In the genomic region with DNA sequence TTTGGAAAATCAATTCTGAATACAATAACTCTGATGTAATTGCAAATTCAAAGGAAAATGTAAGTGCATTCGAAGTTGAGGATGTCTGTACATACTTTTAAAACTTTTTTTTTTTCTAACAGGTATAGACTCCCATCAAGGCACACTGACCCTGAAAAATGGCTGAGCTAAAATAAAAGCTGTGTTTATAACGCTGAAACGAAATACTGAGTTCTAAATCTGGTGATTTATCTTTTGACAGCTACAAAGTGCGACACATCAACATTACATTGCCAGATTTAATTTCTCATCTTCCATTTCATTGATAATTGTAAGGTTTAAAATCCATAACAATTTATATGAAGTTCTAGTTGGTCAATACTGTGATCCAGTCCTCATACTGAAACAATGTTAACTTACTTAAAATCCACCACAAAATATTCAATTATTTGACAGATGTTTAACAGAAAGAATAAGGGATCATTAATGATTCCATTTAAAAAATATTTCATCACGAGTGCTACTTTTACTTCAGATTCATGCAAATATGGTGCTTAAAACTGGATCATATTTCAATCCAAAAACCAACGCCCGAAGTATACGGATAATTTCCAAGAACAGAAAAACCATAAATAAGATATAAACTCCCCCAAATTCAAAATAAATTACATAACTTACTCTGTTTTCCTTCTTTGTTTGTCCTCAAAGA, we compare ENCODE assay signal across 8 cellular contexts. TPM values are rescaled to one million over a fixed set of nuclear protein-coding genes. Genes with fewer than 3 reads are reported as not detected.
A peak's percentile ranks its signal among the peaks of the same experiment; 100 is the strongest.
DNase-seq lines count a peak whose midpoint lies in the region; ATAC-seq and TF ChIP-seq lines count a peak whose summit lies in the region.

No MANE protein-coding gene starts in this region.

- H3K36me3 ChIP-seq in SK-N-SH (replicated peaks in 1 of 2; ENCODE audit: control insufficient read depth in 1 of 2, insufficient read depth in 2 of 2, low read length in 1 of 2) = no peaks in the 10 kb centered on the region

- H3K27me3 ChIP-seq in SK-N-SH (ENCODE audit: insufficient read depth) = no peaks in the 10 kb centered on the region

- H3K27ac Mint-ChIP-seq in activated CD4-positive, alpha-beta memory T cell treated with anti-CD3 and anti-CD28 coated beads, Interleukin-2, amount 10 ng/mL, durations not matched to agents 7 days and 5 days = no peak overlapping the region
- H3K27ac Mint-ChIP-seq in stimulated activated naive CD8-positive, alpha-beta T cell treated with anti-CD3 and anti-CD28 coated beads, Interleukin-15, amount 100 ng/mL, for 72 hours = no peak overlapping the region

- H2AFZ ChIP-seq in SK-N-SH (ENCODE audit: low read depth) = no peak overlapping the region; the same call in 1 of the 2 replicates

- H4K20me1 ChIP-seq in SK-N-SH (ENCODE audit: insufficient read depth) = no peaks in the 10 kb centered on the region; the same call in 1 of the 2 replicates

- H3K4me2 ChIP-seq in SK-N-SH = peak overlapping the region; percentile 91

- H3K4me1 ChIP-seq in SK-N-SH (ENCODE audit: control insufficient read depth in 1 of 2, insufficient read depth in 2 of 2, low read depth in 1 of 2, low read length in 1 of 2) = peaks cover 26 to 30% of the 10 kb centered on the region in 2 experiments; a peak in 3 of 4 replicates

- H3K4me3 ChIP-seq in SK-N-SH (ENCODE audit: low read depth in 2 of 2, low read length in 1 of 2) (peak overlapping the region; percentile 86 to 92), iPS-11a (ENCODE audit: low read depth, low read length) (peak overlapping the region; percentile 73)

- H3K9me3 Mint-ChIP-seq in activated CD4-positive, alpha-beta memory T cell treated with anti-CD3 and anti-CD28 coated beads, Interleukin-2, amount 10 ng/mL, durations not matched to agents 7 days and 5 days = no peaks in the 10 kb centered on the region
- H3K9me3 Mint-ChIP-seq in stimulated activated naive CD8-positive, alpha-beta T cell treated with anti-CD3 and anti-CD28 coated beads, Interleukin-15, amount 100 ng/mL, for 72 hours = no peaks in the 10 kb centered on the region

- no peaks in the 10 kb centered on the region for H3K9me2 ChIP-seq in SK-N-SH

- 37% methylated on average over 8 of the region's 8 CpGs for WGBS in SK-N-SH (ENCODE audit: low lambda C conversion rate)

- ATAC-seq in SK-N-SH treated with all-trans-retinoic acid at 6 μM for 48 hours (no peak), GM21526 (IDR thresholded peaks at IDR 0.05; ENCODE audit: low FRiP score, unreplicated experiment) (no peak)
- ATAC-seq in stimulated activated naive CD8-positive, alpha-beta T cell treated with anti-CD3 and anti-CD28 coated beads, Interleukin-15, amount 100 ng/mL, for 72 hours = no peak

- peak overlapping the region; percentile 84 for H3K9ac ChIP-seq in SK-N-SH

- H3K27me3 Mint-ChIP-seq in activated CD4-positive, alpha-beta memory T cell treated with anti-CD3 and anti-CD28 coated beads, Interleukin-2, amount 10 ng/mL, durations not matched to agents 7 days and 5 days = no peaks in the 10 kb centered on the region
- H3K27me3 Mint-ChIP-seq in stimulated activated naive CD8-positive, alpha-beta T cell treated with anti-CD3 and anti-CD28 coated beads, Interleukin-15, amount 100 ng/mL, for 72 hours = no peaks in the 10 kb centered on the region

- CTCF ChIA-PET in SK-N-SH (lab: Yijun Ruan, JAX) = no interaction called here
- CTCF ChIA-PET in activated CD4-positive, alpha-beta memory T cell treated with anti-CD3 and anti-CD28 coated beads, Interleukin-2, amount 10 ng/mL, durations not matched to agents 7 days and 5 days (lab: Charles Lee) = no interaction called here

- no peak for TF ChIP-seq RAD21 in SK-N-SH (IDR thresholded peaks at IDR 0.05; ENCODE audit: low read length)

- DNase-seq in SK-N-SH (no peak), germinal center (ENCODE audit: low spot score) (no peak), NCI-H187 (lab: John Stamatoyannopoulos, UW) (no peak)
- DNase-seq in activated CD4-positive, alpha-beta memory T cell treated with anti-CD3 and anti-CD28 coated beads, Interleukin-2, amount 10 ng/mL, durations not matched to agents 7 days and 5 days = no peak
- no peak for DNase-seq in stimulated activated naive CD8-positive, alpha-beta T cell treated with anti-CD3 and anti-CD28 coated beads, Interleukin-15, amount 100 ng/mL, for 72 hours

- peak overlapping the region; percentile 84 for H3K4me3 Mint-ChIP-seq in activated CD4-positive, alpha-beta memory T cell treated with anti-CD3 and anti-CD28 coated beads, Interleukin-2, amount 10 ng/mL, durations not matched to agents 7 days and 5 days
- H3K4me3 Mint-ChIP-seq in stimulated activated naive CD8-positive, alpha-beta T cell treated with anti-CD3 and anti-CD28 coated beads, Interleukin-15, amount 100 ng/mL, for 72 hours = peak overlapping the region; percentile 82 to 90

- no peaks in the 10 kb centered on the region for H3K9me3 ChIP-seq in SK-N-SH

- POLR2A ChIA-PET in SK-N-SH (lab: Yijun Ruan, JAX) = interaction anchor here (2.0 kb wide), 1 partner anchor 11 kb away, joined by 7 read pairs; no protein-coding TSS in a partner anchor
- POLR2A ChIA-PET in activated CD4-positive, alpha-beta memory T cell treated with anti-CD3 and anti-CD28 coated beads, Interleukin-2, amount 10 ng/mL, durations not matched to agents 7 days and 5 days (lab: Charles Lee) = interaction anchor here (1.4 kb wide), 2 partner anchors 12 to 1827 kb away, joined by 3 to 4 read pairs; no protein-coding TSS in a partner anchor

- H3K4me1 Mint-ChIP-seq in activated CD4-positive, alpha-beta memory T cell treated with anti-CD3 and anti-CD28 coated beads, Interleukin-2, amount 10 ng/mL, durations not matched to agents 7 days and 5 days = peaks cover 34% of the 10 kb centered on the region
- H3K4me1 Mint-ChIP-seq in stimulated activated naive CD8-positive, alpha-beta T cell treated with anti-CD3 and anti-CD28 coated beads, Interleukin-15, amount 100 ng/mL, for 72 hours = peaks cover 38% of the 10 kb centered on the region

- TF ChIP-seq EP300 in SK-N-SH (IDR thresholded peaks at IDR 0.05; ENCODE audit: borderline replicate concordance in 1 of 2, low read depth in 1 of 2, low read length in 1 of 2) = no peak

- peaks cover 24% of the 10 kb centered on the region for H3F3A ChIP-seq in SK-N-SH (replicated peaks; ENCODE audit: insufficient read depth)

- H3K79me2 ChIP-seq in SK-N-SH (ENCODE audit: insufficient read depth) = peaks cover 57% of the 10 kb centered on the region

- TF ChIP-seq CTCF in SK-N-SH (IDR thresholded peaks at IDR 0.05) = no peak

- peaks cover 2% of the 10 kb centered on the region for H3K36me3 Mint-ChIP-seq in activated CD4-positive, alpha-beta memory T cell treated with anti-CD3 and anti-CD28 coated beads, Interleukin-2, amount 10 ng/mL, durations not matched to agents 7 days and 5 days (ENCODE audit: low read depth)

- H3K27ac ChIP-seq in SK-N-SH (ENCODE audit: low read depth in 2 of 2, low read length in 1 of 2) = peak overlapping the region; percentile 74 to 91

TF ChIP-seq in SK-N-SH, 30 proteins besides CTCF, POLR2A, EP300 and RAD21:
- TF ChIP-seq RFX5 (IDR thresholded peaks at IDR 0.05; ENCODE audit: low read length) = no peak
- TF ChIP-seq CHD2 (IDR thresholded peaks at IDR 0.05; ENCODE audit: low read length, partially characterized antibody) = no peak
- TF ChIP-seq JUND (IDR thresholded peaks at IDR 0.05) = no peak
- TF ChIP-seq TCF12 (IDR thresholded peaks at IDR 0.05) = no peak
- TF ChIP-seq, protein P1, sequence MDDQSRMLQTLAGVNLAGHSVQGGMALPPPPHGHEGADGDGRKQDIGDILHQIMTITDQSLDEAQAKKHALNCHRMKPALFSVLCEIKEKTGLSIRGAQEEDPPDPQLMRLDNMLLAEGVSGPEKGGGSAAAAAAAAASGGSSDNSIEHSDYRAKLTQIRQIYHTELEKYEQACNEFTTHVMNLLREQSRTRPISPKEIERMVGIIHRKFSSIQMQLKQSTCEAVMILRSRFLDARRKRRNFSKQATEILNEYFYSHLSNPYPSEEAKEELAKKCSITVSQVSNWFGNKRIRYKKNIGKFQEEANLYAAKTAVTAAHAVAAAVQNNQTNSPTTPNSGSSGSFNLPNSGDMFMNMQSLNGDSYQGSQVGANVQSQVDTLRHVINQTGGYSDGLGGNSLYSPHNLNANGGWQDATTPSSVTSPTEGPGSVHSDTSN (IDR thresholded peaks at IDR 0.05) = no peak

TF ChIP-seq in SK-N-SH treated with all-trans-retinoic acid at 6 μM for 48 hours, 23 proteins besides CTCF, POLR2A, EP300 and RAD21:
- TF ChIP-seq, protein P2, sequence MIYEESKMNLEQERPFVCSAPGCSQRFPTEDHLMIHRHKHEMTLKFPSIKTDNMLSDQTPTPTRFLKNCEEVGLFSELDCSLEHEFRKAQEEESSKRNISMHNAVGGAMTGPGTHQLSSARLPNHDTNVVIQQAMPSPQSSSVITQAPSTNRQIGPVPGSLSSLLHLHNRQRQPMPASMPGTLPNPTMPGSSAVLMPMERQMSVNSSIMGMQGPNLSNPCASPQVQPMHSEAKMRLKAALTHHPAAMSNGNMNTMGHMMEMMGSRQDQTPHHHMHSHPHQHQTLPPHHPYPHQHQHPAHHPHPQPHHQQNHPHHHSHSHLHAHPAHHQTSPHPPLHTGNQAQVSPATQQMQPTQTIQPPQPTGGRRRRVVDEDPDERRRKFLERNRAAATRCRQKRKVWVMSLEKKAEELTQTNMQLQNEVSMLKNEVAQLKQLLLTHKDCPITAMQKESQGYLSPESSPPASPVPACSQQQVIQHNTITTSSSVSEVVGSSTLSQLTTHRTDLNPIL (CRISPR knock-in tag; IDR thresholded peaks at IDR 0.05; ENCODE audit: low read depth) = no peak
- TF ChIP-seq ARNTL (CRISPR knock-in tag; IDR thresholded peaks at IDR 0.05; ENCODE audit: borderline replicate concordance, low read depth) = no peak
- no peak for TF ChIP-seq ISL1 (CRISPR knock-in tag; IDR thresholded peaks at IDR 0.05)
- TF ChIP-seq ZC3H10 (CRISPR knock-in tag; IDR thresholded peaks at IDR 0.05) = no peak
- no peak for TF ChIP-seq TOX (CRISPR knock-in tag; IDR thresholded peaks at IDR 0.05; ENCODE audit: borderline replicate concordance)
- TF ChIP-seq BACH2 (CRISPR knock-in tag; IDR thresholded peaks at IDR 0.05; ENCODE audit: borderline replicate concordance) = no peak
- TF ChIP-seq ZNF8 (CRISPR knock-in tag; IDR thresholded peaks at IDR 0.05) = no peak
- no peak for TF ChIP-seq ZFP3 (CRISPR knock-in tag; IDR thresholded peaks at IDR 0.05)
- no peak for TF ChIP-seq CSDC2 (CRISPR knock-in tag; IDR thresholded peaks at IDR 0.05)
- TF ChIP-seq OSR1 (CRISPR knock-in tag; IDR thresholded peaks at IDR 0.05) = no peak
- TF ChIP-seq ZFP30 (CRISPR knock-in tag; IDR thresholded peaks at IDR 0.05) = no peak
- no peak for TF ChIP-seq ZNF70 (CRISPR knock-in tag; IDR thresholded peaks at IDR 0.05)

RNA-seq across cellular contexts. Expression of gene RAB11FIP2, which starts 1.4 kb away (rescaled TPM):
- polyA plus RNA-seq in SK-N-SH (2012; rRNA removed) = 3.0 and 4.4 TPM in 2 replicates
- 4.7 and 6.6 TPM in 2 replicates for polyA plus RNA-seq in SK-N-SH (2012; cell fraction: cytosol; rRNA removed)
- 3.0 and 6.2 TPM in 2 replicates for polyA plus RNA-seq in SK-N-SH (2012; cell fraction: nucleus; rRNA removed)
- 10 to 100 TPM; 10.7 to 12.0 TPM for total RNA-seq in activated CD4-positive, alpha-beta memory T cell treated with anti-CD3 and anti-CD28 coated beads, Interleukin-2, amount 10 ng/mL, durations not matched to agents 7 days and 5 days
